8 cellular contexts compared by ENCODE assay signal in genomic region chr2:237673130-237673921, GRCh38. TPM values are rescaled to one million over a fixed set of nuclear protein-coding genes. Genes with fewer than 3 reads are reported as not detected.
DNase-seq lines count a peak whose midpoint lies in the region; ATAC-seq and TF ChIP-seq lines count a peak whose summit lies in the region.

No MANE protein-coding gene starts in this region.

- H3F3A ChIP-seq in SU-DHL-6 (ENCODE audit: insufficient read depth): peaks cover 28% of the 10 kb centered on the region

- DNase-seq in A172 (ENCODE audit: low spot score) (peak; percentile 64), NAMALWA (ENCODE audit: low spot score) (peak; percentile 84), right cardiac atrium (peak; percentile 70 to 86 (median 86)), gastrocnemius medialis (peak in 1 of 2 donors; percentile 68)
- peak; percentile 88 for DNase-seq in activated naive CD8-positive, alpha-beta T cell treated with anti-CD3 and anti-CD28 coated beads for 36 hours

- no peaks in the 10 kb centered on the region for H4K20me1 ChIP-seq in SU-DHL-6 (ENCODE audit: low read depth, low read length)

- H3K4me3 ChIP-seq in SU-DHL-6 (ENCODE audit: insufficient read depth, low read length, poor library complexity, severe bottlenecking) (peak overlapping the region; percentile 46), right cardiac atrium (ENCODE audit: low read length) (no peak overlapping the region), gastrocnemius medialis (peak overlapping the region in 3 of 4 donors; percentile 19 to 37 (median 28))

- H3K9me3 Mint-ChIP-seq in activated naive CD8-positive, alpha-beta T cell treated with anti-CD3 and anti-CD28 coated beads for 36 hours: no peaks in the 10 kb centered on the region

- TF ChIP-seq CTCF in SU-DHL-6 (IDR thresholded peaks at IDR 0.05; ENCODE audit: insufficient read depth, low read length, poor library complexity, severe bottlenecking) (peak; percentile 76), gastrocnemius medialis (IDR thresholded peaks at IDR 0.05 in 4 of 5, conservative IDR thresholded peaks at IDR 0.05 in 1 of 5) (peak; percentile 80 to 90 (median 86))

- ATAC-seq in right cardiac atrium (peak; percentile 56), gastrocnemius medialis (peak; percentile 30 to 44), HG02678 (IDR thresholded peaks at IDR 0.05; ENCODE audit: unreplicated experiment) (no peak)

- peaks cover 47% of the 10 kb centered on the region for H3K4me1 Mint-ChIP-seq in activated naive CD8-positive, alpha-beta T cell treated with anti-CD3 and anti-CD28 coated beads for 36 hours

- H3K79me2 ChIP-seq in SU-DHL-6 (ENCODE audit: insufficient read depth, low read length): no peaks in the 10 kb centered on the region

- H3K27ac ChIP-seq in SU-DHL-6 (ENCODE audit: low read depth, low read length) (peak overlapping the region; percentile 25; the same call in 1 of the 2 replicates), right cardiac atrium (ENCODE audit: low read length) (no peak overlapping the region), gastrocnemius medialis (peak overlapping the region; percentile 76 to 85 (median 84))

- peak overlapping the region; percentile 73 for H3K4me2 ChIP-seq in SU-DHL-6 (ENCODE audit: low read depth, low read length, poor library complexity, severe bottlenecking)

- H3K27me3 ChIP-seq in SU-DHL-6 (ENCODE audit: low read length) (no peaks in the 10 kb centered on the region), right cardiac atrium (ENCODE audit: control insufficient read depth, insufficient read depth) (no peaks in the 10 kb centered on the region), gastrocnemius medialis (no peaks in the 10 kb centered on the region)

- peak overlapping the region; percentile 77 for H3K4me3 Mint-ChIP-seq in activated naive CD8-positive, alpha-beta T cell treated with anti-CD3 and anti-CD28 coated beads for 36 hours

- no peaks in the 10 kb centered on the region for H3K27me3 Mint-ChIP-seq in activated naive CD8-positive, alpha-beta T cell treated with anti-CD3 and anti-CD28 coated beads for 36 hours

- H3K4me1 ChIP-seq in right cardiac atrium (ENCODE audit: control insufficient read depth, insufficient read depth, low read length) (peaks cover 22% of the 10 kb centered on the region), gastrocnemius medialis (peaks cover 86 to 87% of the 10 kb centered on the region in 2 donors)

- H3K36me3 ChIP-seq in SU-DHL-6 (ENCODE audit: low read length) (no peaks in the 10 kb centered on the region), gastrocnemius medialis (no peaks in the 10 kb centered on the region)

- H3K9ac ChIP-seq in SU-DHL-6 (ENCODE audit: low read length): peak overlapping the region; percentile 56

- H3K9me2 ChIP-seq in SU-DHL-6 (replicated peaks; ENCODE audit: insufficient read depth, low read length): no peaks in the 10 kb centered on the region

- no peaks in the 10 kb centered on the region for H3K9me3 ChIP-seq in SU-DHL-6 (ENCODE audit: insufficient read depth, low read length)
- no peaks in the 10 kb centered on the region for H3K9me3 ChIP-seq in right cardiac atrium (ENCODE audit: control insufficient read depth, low read length)
- H3K9me3 ChIP-seq in gastrocnemius medialis: no peaks in the 10 kb centered on the region

- H2AFZ ChIP-seq in SU-DHL-6 (ENCODE audit: low read depth, low read length, severe bottlenecking): peak overlapping the region; percentile 91

- 28% methylated on average over 36 of the region's 36 CpGs for WGBS in right cardiac atrium

- peak overlapping the region; percentile 90 for H3K27ac Mint-ChIP-seq in activated naive CD8-positive, alpha-beta T cell treated with anti-CD3 and anti-CD28 coated beads for 36 hours

- H3K36me3 Mint-ChIP-seq in activated naive CD8-positive, alpha-beta T cell treated with anti-CD3 and anti-CD28 coated beads for 36 hours: no peaks in the 10 kb centered on the region

- intact Hi-C loops in right cardiac atrium (cut with DNase I) (loop anchor here in 2 of 4 donors (5.0 to 10.0 kb wide), 3 partner anchors 69 to 89 kb away; no protein-coding TSS in a partner anchor), gastrocnemius medialis (cut with DNase I; ENCODE audit: low total_unique reads) (loop anchor here (1.0 kb wide), 1 partner anchor 72 kb away; no protein-coding TSS in a partner anchor)

- TF ChIP-seq POLR2A in GM18951 (IDR thresholded peaks at IDR 0.05; ENCODE audit: extremely low read depth, insufficient read depth, insufficient read length) (peak; percentile 27), gastrocnemius medialis (IDR thresholded peaks at IDR 0.05) (no peak)

- in situ Hi-C loops in GM18951 (cut with MboI; ENCODE audit: low sequenced_read_pairs, unreplicated experiment): no loop called here
- in situ Hi-C loops in gastrocnemius medialis (cut with MboI; ENCODE audit: low sequenced_read_pairs in 4 of 4): loop anchor here in 3 of 4 donors (5.0 kb wide), 1 partner anchor 69 kb away; no protein-coding TSS in a partner anchor

RNA-seq across cellular contexts. Expression of gene LRRFIP1, which starts 45.9 kb away (rescaled TPM):
- total RNA-seq in A172 (2014; rRNA removed; shearing (Covaris generic)): 62.0 and 73.3 TPM in 2 replicates
- total RNA-seq in activated naive CD8-positive, alpha-beta T cell treated with anti-CD3 and anti-CD28 coated beads for 36 hours: 100 to 1,000 TPM; 162 to 164 TPM
- 100 to 1,000 TPM in 1 of 4 donors, 10 to 100 TPM in 3; 85.6 to 106 (median 87.8) TPM for total RNA-seq in right cardiac atrium
- 61.9 TPM for polyA plus RNA-seq in right cardiac atrium
- 10 to 100 TPM; 37.9 to 74.1 (median 54.0) TPM for total RNA-seq in gastrocnemius medialis
